In the genomic region with DNA sequence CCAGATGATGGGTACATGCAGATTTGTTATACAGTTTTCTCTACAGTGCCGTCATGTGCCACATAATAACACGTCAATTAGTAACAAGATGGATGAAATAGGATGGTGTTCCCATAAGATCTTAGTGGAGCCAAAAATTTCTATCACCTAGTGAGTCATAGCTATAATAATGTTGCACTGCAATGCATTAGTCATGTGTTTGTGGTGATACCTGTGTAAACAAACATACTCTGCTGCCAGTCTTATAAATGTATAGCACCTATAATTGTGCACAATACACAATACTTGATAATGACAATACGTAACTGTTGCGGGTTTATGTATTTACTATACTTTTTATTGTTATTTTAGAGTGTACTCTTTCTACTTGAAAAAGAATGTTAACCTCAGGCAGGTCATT, we compare ENCODE assay signal across 18 cellular contexts.
DNase-seq lines count a peak whose midpoint lies in the region; ATAC-seq and TF ChIP-seq lines count a peak whose summit lies in the region.
"Had no signal": no experiment of that assay in that cellular context is flagged by ENCODE, and none has a peak within 500 bp of the region (broad histone marks: within the 10 kb centered on the region; RNA-seq: fewer than 3 reads in every experiment).

No MANE protein-coding gene starts in this region.

- H3K36me3 Mint-ChIP-seq in MCF 10A (ENCODE audit: insufficient read depth, unreplicated experiment) (no peaks in the 10 kb centered on the region), T-helper 17 cell (ENCODE audit: low read depth) (no peaks in the 10 kb centered on the region)

- no peak for TF ChIP-seq POLR2A in breast epithelium (IDR thresholded peaks at IDR 0.05)

- dilution Hi-C loops in mammary epithelial cell (cut with HindIII; ENCODE audit: low sequenced_read_pairs): no loop called here

- H2AFZ ChIP-seq in mammary epithelial cell (ENCODE audit: low read depth, low read length): no peak overlapping the region

- ATAC-seq in GM21825 (IDR thresholded peaks at IDR 0.05; ENCODE audit: unreplicated experiment) (no peak), T-helper 17 cell (no peak), GM19328 (IDR thresholded peaks at IDR 0.05; ENCODE audit: unreplicated experiment) (no peak)

- H3K4me3 Mint-ChIP-seq in MCF 10A (ENCODE audit: unreplicated experiment) (no peak overlapping the region), T-helper 17 cell (no peak overlapping the region)

- POLR2A ChIA-PET in MCF 10A (lab: Yijun Ruan, JAX): no interaction called here

- H3K9me3 Mint-ChIP-seq in MCF 10A (ENCODE audit: unreplicated experiment): no peaks in the 10 kb centered on the region

- in situ Hi-C loops in mammary epithelial cell (cut with MboI; ENCODE audit: low sequenced_read_pairs in 2 of 2): no loop called here

- H3K4me1 Mint-ChIP-seq in MCF 10A (ENCODE audit: insufficient read depth, unreplicated experiment) (peaks cover 22% of the 10 kb centered on the region), T-helper 17 cell (no peaks in the 10 kb centered on the region)

- CTCF ChIA-PET in MCF 10A (lab: Yijun Ruan, JAX): interaction anchor here (0.6 kb wide), 2 partner anchors 309 to 843 kb away, joined by 3 read pairs; no protein-coding TSS in a partner anchor
- CTCF ChIA-PET in mammary epithelial cell (lab: Charles Lee; ENCODE audit: low non-redundant PET): no interaction called here

- no peaks in the 10 kb centered on the region for H3K79me2 ChIP-seq in mammary epithelial cell (ENCODE audit: insufficient read depth, low read length)

- H3K4me1 ChIP-seq in breast epithelium (no peaks in the 10 kb centered on the region), mammary epithelial cell (ENCODE audit: insufficient read depth, low read length) (no peaks in the 10 kb centered on the region)
- H3K4me1 ChIP-seq: SJSA1 had no signal

- BruUV-seq in MCF 10A (replicated peaks; lab: Mats Ljungman, UMichigan) (no TSS peak), mammary epithelial cell (replicated peaks; lab: Mats Ljungman, UMichigan) (no TSS peak)

- TF ChIP-seq CTCF in MCF 10A (IDR thresholded peaks at IDR 0.05; ENCODE audit: unreplicated experiment) (no peak), breast epithelium (IDR thresholded peaks at IDR 0.05) (no peak), mammary epithelial cell (conservative IDR thresholded peaks at IDR 0.05 in 1 of 2, IDR thresholded peaks at IDR 0.05 in 1 of 2; ENCODE audit: extremely low read depth in 1 of 2, insufficient read depth in 1 of 2, low read depth in 1 of 2, low read length in 2 of 2) (no peak)

- WGBS in mammary epithelial cell (ENCODE audit: low coverage, missing lambda C conversion rate): 82% methylated on average over 4 of the region's 4 CpGs

- H3K27ac Mint-ChIP-seq in MCF 10A (ENCODE audit: low read depth, unreplicated experiment) (no peak overlapping the region), T-helper 17 cell (no peak overlapping the region)

- H3K4me3 ChIP-seq in breast epithelium (no peak overlapping the region), mammary epithelial cell (replicated peaks in 1 of 3; ENCODE audit: insufficient read depth in 1 of 3, low read depth in 2 of 3, low read length in 3 of 3) (no peak overlapping the region)
- H3K4me3 ChIP-seq: SJSA1 had no signal

- H3K9me3 ChIP-seq in breast epithelium (no peaks in the 10 kb centered on the region), mammary epithelial cell (replicated peaks; ENCODE audit: insufficient read depth, low read length) (no peaks in the 10 kb centered on the region), T-helper 17 cell (ENCODE audit: control insufficient read depth, low read length, poor library complexity, severe bottlenecking) (no peaks in the 10 kb centered on the region)
- H3K9me3 ChIP-seq: SJSA1 had no signal

- H3K27me3 Mint-ChIP-seq in MCF 10A (ENCODE audit: insufficient read depth, unreplicated experiment) (no peaks in the 10 kb centered on the region), T-helper 17 cell (no peaks in the 10 kb centered on the region)

- no peaks in the 10 kb centered on the region for H4K20me1 ChIP-seq in mammary epithelial cell (ENCODE audit: insufficient read depth, low read length)

- no peak overlapping the region for H3K4me2 ChIP-seq in mammary epithelial cell (ENCODE audit: insufficient read depth, low read depth, low read length)

- H3K9ac ChIP-seq in mammary epithelial cell (ENCODE audit: insufficient read depth, low read length): no peak overlapping the region

- H3K27me3 ChIP-seq in breast epithelium (no peaks in the 10 kb centered on the region), mammary epithelial cell (ENCODE audit: insufficient read depth, low read length) (no peaks in the 10 kb centered on the region)
- H3K27me3 ChIP-seq: SJSA1 had no signal

- H3K36me3 ChIP-seq in breast epithelium (no peaks in the 10 kb centered on the region), mammary epithelial cell (ENCODE audit: insufficient read depth, low read length) (no peaks in the 10 kb centered on the region)
- H3K36me3 ChIP-seq: SJSA1 had no signal

- H3K27ac ChIP-seq in breast epithelium (no peak overlapping the region), mammary epithelial cell (ENCODE audit: insufficient read depth, low read depth, low read length) (no peak overlapping the region)
- H3K27ac ChIP-seq: SJSA1 had no signal

- intact Hi-C loops in MCF 10A (cut with micrococcal nuclease) (no loop called here), breast epithelium (cut with DNase I; ENCODE audit: low total_unique reads) (no loop called here), mammary epithelial cell (cut with micrococcal nuclease) (no loop called here)

- DNase-seq in MCF 10A (ENCODE audit: unreplicated experiment): peak; percentile 73
- DNase-seq in breast epithelium (ENCODE audit: low spot score in 2 of 2): no peak
- DNase-seq in NCI-H748 (lab: John Stamatoyannopoulos, UW; ENCODE audit: unreplicated experiment): peak; percentile 35
- DNase-seq in mammary epithelial cell: peak; percentile 17
- DNase-seq in T-helper 17 cell: no peak
- DNase-seq in NCI-H82 (lab: John Stamatoyannopoulos, UW): no peak
- DNase-seq: 8988T, C1 segment of cervical spinal cord, H7, MM.1S, NCI-H1105, NCI-H2029, NCI-H526, SW 1271, T1000 had no signal

Comparison
In these comparisons a context has a peak if more than half of its experiments do, and no peak if none do; other contexts are left out.
1. DNase-seq: peak in MCF 10A (single experiment), NCI-H748 (single experiment) and mammary epithelial cell (single experiment); none in breast epithelium (0 of 2), T-helper 17 cell (0 of 3) and NCI-H82 (single experiment).